In the genomic region with DNA sequence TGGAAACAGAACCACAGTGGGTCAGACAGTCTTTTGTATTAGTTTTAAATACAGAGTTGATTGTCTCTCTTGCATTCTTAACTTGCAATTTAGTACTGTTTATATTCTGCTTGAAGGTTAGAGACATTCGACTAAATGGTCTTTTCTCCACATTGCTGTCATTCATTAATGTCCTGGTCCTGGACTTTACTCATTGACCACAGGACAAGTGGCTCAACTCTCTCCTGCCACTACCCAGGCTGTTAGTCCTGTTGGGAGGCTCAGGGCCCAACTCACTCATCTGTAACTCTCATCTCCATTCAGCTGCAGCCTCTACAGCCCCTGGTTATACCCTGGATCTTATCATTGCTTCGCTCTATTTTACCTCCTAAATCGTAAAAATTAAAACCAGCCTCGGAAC, we compare ENCODE assay signal across 18 cellular contexts.
A peak's percentile ranks its signal among the peaks of the same experiment; 100 is the strongest.
DNase-seq lines count a peak whose midpoint lies in the region; ATAC-seq, FAIRE-seq and TF ChIP-seq lines count a peak whose summit lies in the region.
"Had no signal": no experiment of that assay in that cellular context is flagged by ENCODE, and none has a peak within 500 bp of the region (broad histone marks: within the 10 kb centered on the region; RNA-seq: fewer than 3 reads in every experiment).

No MANE protein-coding gene starts in this region.

- H3K4me3 ChIP-seq in OCI-LY3 (ENCODE audit: low read length) (peak overlapping the region; percentile 79), keratinocyte (ENCODE audit: control insufficient read depth in 2 of 3, extremely low read depth in 1 of 3, insufficient read depth in 2 of 3, low read depth in 1 of 3, low read length in 3 of 3) (no peak overlapping the region), neutrophil (ENCODE audit: low read depth in 1 of 2, low read length in 1 of 2) (no peak overlapping the region), transverse colon (no peak overlapping the region)

- H3K36me3 ChIP-seq in OCI-LY3 (replicated peaks; ENCODE audit: low read depth, low read length) = peaks cover 36% of the 10 kb centered on the region
- H3K36me3 ChIP-seq in keratinocyte (ENCODE audit: control insufficient read depth in 2 of 2, extremely low read depth in 1 of 2, insufficient read depth in 2 of 2, low read length in 2 of 2) = no peaks in the 10 kb centered on the region
- no peaks in the 10 kb centered on the region for H3K36me3 ChIP-seq in neutrophil
- no peaks in the 10 kb centered on the region for H3K36me3 ChIP-seq in transverse colon

- ATAC-seq in HG03139 (IDR thresholded peaks at IDR 0.05; ENCODE audit: unreplicated experiment) (no peak), HG03571 (IDR thresholded peaks at IDR 0.05; ENCODE audit: unreplicated experiment) (no peak)

- no peak overlapping the region for H2AFZ ChIP-seq in OCI-LY3 (ENCODE audit: low read depth, low read length)
- H2AFZ ChIP-seq in keratinocyte (ENCODE audit: control insufficient read depth, low read length) = no peak overlapping the region

- H3K4me2 ChIP-seq in OCI-LY3 (ENCODE audit: low read length) = peak overlapping the region; percentile 87
- no peak overlapping the region for H3K4me2 ChIP-seq in keratinocyte (ENCODE audit: control insufficient read depth, extremely low read depth, insufficient read depth, low read depth, low read length)

- FAIRE-seq in keratinocyte (lab: Jason Lieb, UNC) = peak; percentile 13

- H3K27ac ChIP-seq in OCI-LY3 (ENCODE audit: low read length) = peak overlapping the region; percentile 97
- no peak overlapping the region for H3K27ac ChIP-seq in keratinocyte (ENCODE audit: control insufficient read depth, insufficient read depth, low read length)
- H3K27ac ChIP-seq in neutrophil = peak overlapping the region; percentile 64
- H3K27ac ChIP-seq in transverse colon = peak overlapping the region in 3 of 4 donors; percentile 8 to 68 (median 8)

- dilution Hi-C loops in keratinocyte (cut with MboI; ENCODE audit: extremely low pct_ligation_motif_present, low sequenced_read_pairs) = no loop called here

- TF ChIP-seq POLR2A in transverse colon (IDR thresholded peaks at IDR 0.05) = no peak

- H4K20me1 ChIP-seq in OCI-LY3 (ENCODE audit: insufficient read depth, low read length) (no peaks in the 10 kb centered on the region), keratinocyte (ENCODE audit: control insufficient read depth, extremely low read depth, insufficient read depth, low read length) (no peaks in the 10 kb centered on the region)

- in situ Hi-C loops in transverse colon (cut with MboI; ENCODE audit: low pct_ligation_motif_present in 1 of 4, low pct_unique_long_range_greater_than_20kb in 1 of 4, low sequenced_read_pairs in 3 of 4) = loop anchor here in 1 of 4 donors (25.0 kb wide), 1 partner anchor 844 kb away; the partner anchor contains the start of gene BCL6

- no peak for TF ChIP-seq EP300 in transverse colon (IDR thresholded peaks at IDR 0.05; ENCODE audit: low read depth)

- peaks cover 64% of the 10 kb centered on the region for H3K79me2 ChIP-seq in OCI-LY3 (ENCODE audit: low read length)
- no peaks in the 10 kb centered on the region for H3K79me2 ChIP-seq in keratinocyte (ENCODE audit: control insufficient read depth, insufficient read depth, low read length)

- H3K9me3 ChIP-seq in OCI-LY3 (ENCODE audit: insufficient read depth, low read length) = no peaks in the 10 kb centered on the region
- no peaks in the 10 kb centered on the region for H3K9me3 ChIP-seq in keratinocyte (ENCODE audit: control insufficient read depth, low read depth, low read length)
- no peaks in the 10 kb centered on the region for H3K9me3 ChIP-seq in neutrophil
- no peaks in the 10 kb centered on the region for H3K9me3 ChIP-seq in transverse colon

- H3K9me1 ChIP-seq in keratinocyte (ENCODE audit: control insufficient read depth, extremely low read depth, insufficient read depth, low read length) = no peaks in the 10 kb centered on the region

- TF ChIP-seq CTCF in OCI-LY3 (IDR thresholded peaks at IDR 0.05; ENCODE audit: low read depth, low read length) = no peak
- no peak for TF ChIP-seq CTCF in keratinocyte (optimal IDR thresholded peaks at IDR 0.05 in 1 of 3, IDR thresholded peaks at IDR 0.05 in 1 of 3, conservative IDR thresholded peaks at IDR 0.05 in 1 of 3; ENCODE audit: extremely low read depth in 1 of 3, insufficient read depth in 2 of 3, low read length in 3 of 3)
- TF ChIP-seq CTCF in neutrophil (IDR thresholded peaks at IDR 0.05) = no peak
- no peak for TF ChIP-seq CTCF in transverse colon (IDR thresholded peaks at IDR 0.05)

- H3K9ac ChIP-seq in OCI-LY3 (ENCODE audit: low read length) (peak overlapping the region; percentile 97), keratinocyte (ENCODE audit: control insufficient read depth, extremely low read depth, insufficient read depth, low read length) (no peak overlapping the region)

- H3K4me1 ChIP-seq in OCI-LY3 (ENCODE audit: low read length) (peaks cover 83% of the 10 kb centered on the region), keratinocyte (ENCODE audit: control insufficient read depth, extremely low read depth, insufficient read depth, low read length) (peaks cover 32% of the 10 kb centered on the region), neutrophil (ENCODE audit: control insufficient read depth in 1 of 2, insufficient read depth in 1 of 2, low read depth in 1 of 2, low read length in 1 of 2) (peaks cover 36 to 52% of the 10 kb centered on the region in 2 experiments), transverse colon (peaks cover 11 to 54% (median 36%) of the 10 kb centered on the region in 4 donors)

- WGBS in transverse colon (ENCODE audit: low coverage in 1 of 2), 2 donors = 84 to 95% methylated on average over 4 of the region's 4 CpGs

- intact Hi-C loops in transverse colon (cut with DNase I; ENCODE audit: low total_unique reads) = loop anchor here (1.0 kb wide), 1 partner anchor 42 kb away; no protein-coding TSS in a partner anchor

- H3K27me3 ChIP-seq in OCI-LY3 (ENCODE audit: low read depth, low read length) = no peaks in the 10 kb centered on the region
- H3K27me3 ChIP-seq in keratinocyte (ENCODE audit: control insufficient read depth, extremely low read depth, insufficient read depth, low read length) = no peaks in the 10 kb centered on the region
- H3K27me3 ChIP-seq in neutrophil = no peaks in the 10 kb centered on the region
- H3K27me3 ChIP-seq in transverse colon = no peaks in the 10 kb centered on the region

- no peak for DNase-seq in keratinocyte (ENCODE audit: low read depth, low spot score)
- DNase-seq in transverse colon = no peak
- no peak for DNase-seq in DMS79 treated with DMSO at 0.1 percent for 48 hours (lab: John Stamatoyannopoulos, UW)
- no peak for DNase-seq in superior temporal gyrus (ENCODE audit: extremely low spot score)
- DNase-seq: ACHN, AML-193, GDM1, HCEC 1CT, KG1, NCI-H1417, NCI-H187, NCI-H2107, NCI-H510A, NCI-H774 had no signal
